Comparison of ENCODE assay signal across 25 cellular contexts in genomic region chr17:49725453-49725852, GRCh38. TPM values are rescaled to one million over a fixed set of nuclear protein-coding genes. Genes with fewer than 3 reads are reported as not detected.
DNase-seq lines count a peak whose midpoint lies in the region; ATAC-seq and TF ChIP-seq lines count a peak whose summit lies in the region.
"Had no signal": no experiment of that assay in that cellular context is flagged by ENCODE, and none has a peak within 500 bp of the region (broad histone marks: within the 10 kb centered on the region; RNA-seq: fewer than 3 reads in every experiment).

No MANE protein-coding gene starts in this region.

- no peaks in the 10 kb centered on the region for H3K4me1 ChIP-seq in GM23338 (ENCODE audit: insufficient read depth)
- H3K4me1 ChIP-seq: A549 had no signal

- no peaks in the 10 kb centered on the region for H3K9me2 ChIP-seq in GM23338 (ENCODE audit: insufficient read depth)

- H3K79me2 ChIP-seq in GM23338 (replicated peaks; ENCODE audit: insufficient read depth), result peaks cover 19% of the 10 kb centered on the region

- no peaks in the 10 kb centered on the region for H3K27me3 Mint-ChIP-seq in activated naive CD8-positive, alpha-beta T cell
- H3K27me3 Mint-ChIP-seq in activated naive CD8-positive, alpha-beta T cell treated with anti-CD3 and anti-CD28 coated beads for 36 hours, result no peaks in the 10 kb centered on the region
- H3K27me3 Mint-ChIP-seq in activated T-helper 17 cell treated with anti-CD3 and anti-CD28 coated beads, Interleukin-2, amount 50 U/mL, for 72 hours, result no peaks in the 10 kb centered on the region
- H3K27me3 Mint-ChIP-seq in naive thymus-derived CD8-positive, alpha-beta T cell, result no peaks in the 10 kb centered on the region
- peaks cover 4% of the 10 kb centered on the region for H3K27me3 Mint-ChIP-seq in GM23338 (ENCODE audit: insufficient read depth, low read depth, poor library complexity)
- H3K27me3 Mint-ChIP-seq: IgD-negative memory B cell had no signal

- no peak overlapping the region for H2AFZ ChIP-seq in GM23338

- no peak overlapping the region for H3K4me3 Mint-ChIP-seq in activated naive CD8-positive, alpha-beta T cell
- no peak overlapping the region for H3K4me3 Mint-ChIP-seq in activated naive CD8-positive, alpha-beta T cell treated with anti-CD3 and anti-CD28 coated beads for 36 hours
- no peak overlapping the region for H3K4me3 Mint-ChIP-seq in activated T-helper 17 cell treated with anti-CD3 and anti-CD28 coated beads, Interleukin-2, amount 50 U/mL, for 72 hours
- peak overlapping the region in 1 of 10 donors; percentile 56 for H3K4me3 Mint-ChIP-seq in naive thymus-derived CD8-positive, alpha-beta T cell
- no peak overlapping the region for H3K4me3 Mint-ChIP-seq in GM23338
- H3K4me3 Mint-ChIP-seq: activated naive CD4-positive, alpha-beta T cell treated with anti-CD3 and anti-CD28 coated beads for 36 hours had no signal

- no peak overlapping the region for H3K4me3 ChIP-seq in GM23338
- H3K4me3 ChIP-seq: A549, cardiac muscle cell, lower lobe of right lung, prostate gland had no signal

- TF ChIP-seq CTCF in GM23338 (conservative IDR thresholded peaks at IDR 0.05; ENCODE audit: low read depth in 2 of 2), result no peak

- no peak for DNase-seq in activated naive CD8-positive, alpha-beta T cell treated with anti-CD3 and anti-CD28 coated beads for 36 hours
- DNase-seq in naive thymus-derived CD8-positive, alpha-beta T cell, result no peak
- DNase-seq in SK-N-DZ (ENCODE audit: low spot score), result no peak
- no peak for DNase-seq in NCI-H146 treated with DMSO at 0.1 percent for 48 hours (lab: John Stamatoyannopoulos, UW; ENCODE audit: unreplicated experiment)
- DNase-seq in activated naive CD4-positive, alpha-beta T cell treated with anti-CD3 and anti-CD28 coated beads, Interleukin-2, amount 50 U/mL, for 16 hours, result no peak
- no peak for DNase-seq in GM23338 (ENCODE audit: low spot score)
- DNase-seq: activated naive CD4-positive, alpha-beta T cell treated with anti-CD3 and anti-CD28 coated beads for 36 hours; activated T-cell treated with anti-CD3 and anti-CD28 coated beads, Interleukin-2, amount 50 U/mL, for 1 hour; aorta; cortex of kidney; HCEC 1CT; lower lobe of right lung; NCI-H1105 treated with DMSO at 0.1 percent for 48 hours; NCI-H2081; OCI-M1; T-helper 9 cell; trophoblast cell had no signal

- H3K4me1 Mint-ChIP-seq in activated naive CD8-positive, alpha-beta T cell (ENCODE audit: low read depth), result peaks cover 50% of the 10 kb centered on the region
- H3K4me1 Mint-ChIP-seq in activated naive CD8-positive, alpha-beta T cell treated with anti-CD3 and anti-CD28 coated beads for 36 hours, result peaks cover 37% of the 10 kb centered on the region
- peaks cover 27% of the 10 kb centered on the region for H3K4me1 Mint-ChIP-seq in activated T-helper 17 cell treated with anti-CD3 and anti-CD28 coated beads, Interleukin-2, amount 50 U/mL, for 72 hours
- peaks cover 31 to 81% (median 66%) of the 10 kb centered on the region in 4 donors for H3K4me1 Mint-ChIP-seq in naive thymus-derived CD8-positive, alpha-beta T cell
- peaks cover 4% of the 10 kb centered on the region; the same call in 2 of the 3 replicates for H3K4me1 Mint-ChIP-seq in GM23338

- peak overlapping the region; percentile 42 for H3K27ac Mint-ChIP-seq in activated naive CD8-positive, alpha-beta T cell
- H3K27ac Mint-ChIP-seq in activated naive CD8-positive, alpha-beta T cell treated with anti-CD3 and anti-CD28 coated beads for 36 hours, result no peak overlapping the region
- H3K27ac Mint-ChIP-seq in activated T-helper 17 cell treated with anti-CD3 and anti-CD28 coated beads, Interleukin-2, amount 50 U/mL, for 72 hours, result peak overlapping the region; percentile 72
- H3K27ac Mint-ChIP-seq in naive thymus-derived CD8-positive, alpha-beta T cell, result peak overlapping the region; percentile 11 to 93 (median 73)
- H3K27ac Mint-ChIP-seq in GM23338, result no peak overlapping the region
- H3K27ac Mint-ChIP-seq: activated naive CD4-positive, alpha-beta T cell treated with anti-CD3 and anti-CD28 coated beads for 36 hours had no signal

- no peak for ATAC-seq in activated T-helper 17 cell treated with anti-CD3 and anti-CD28 coated beads, Interleukin-2, amount 50 U/mL, for 72 hours (replicated peaks)
- ATAC-seq in naive thymus-derived CD8-positive, alpha-beta T cell, result no peak
- ATAC-seq in GM23338, result no peak
- ATAC-seq: A549; activated CD4-positive, CD25-positive, alpha-beta regulatory T cell treated with anti-CD3 and anti-CD28 coated beads, Interleukin-2, amount 50 U/mL, for 24 hours; lower lobe of right lung had no signal

- POLR2A ChIA-PET in naive thymus-derived CD8-positive, alpha-beta T cell (lab: Charles Lee), result interaction anchor here (1.2 kb wide), 1 partner anchor 17 kb away, joined by 3 read pairs; no protein-coding TSS in a partner anchor

- no peaks in the 10 kb centered on the region for H3K9me3 Mint-ChIP-seq in activated naive CD8-positive, alpha-beta T cell (ENCODE audit: low read depth)
- H3K9me3 Mint-ChIP-seq in activated naive CD8-positive, alpha-beta T cell treated with anti-CD3 and anti-CD28 coated beads for 36 hours, result peaks cover 3% of the 10 kb centered on the region
- H3K9me3 Mint-ChIP-seq in activated T-helper 17 cell treated with anti-CD3 and anti-CD28 coated beads, Interleukin-2, amount 50 U/mL, for 72 hours, result no peaks in the 10 kb centered on the region
- no peaks in the 10 kb centered on the region for H3K9me3 Mint-ChIP-seq in naive thymus-derived CD8-positive, alpha-beta T cell
- H3K9me3 Mint-ChIP-seq in GM23338, result no peaks in the 10 kb centered on the region; the same call in 2 of the 3 replicates

- H3K27ac ChIP-seq in GM23338 (ENCODE audit: low read depth), result no peak overlapping the region
- H3K27ac ChIP-seq: A549, cardiac muscle cell, lower lobe of right lung, neutrophil, prostate gland had no signal

- peaks cover 8% of the 10 kb centered on the region; the same call in 1 of the 2 replicates for H3K36me3 ChIP-seq in GM23338 (ENCODE audit: insufficient read depth)
- H3K36me3 ChIP-seq: prostate gland had no signal

- H4K20me1 ChIP-seq in GM23338 (replicated peaks; ENCODE audit: insufficient read depth), result peaks cover 25% of the 10 kb centered on the region

- H3K27me3 ChIP-seq in GM23338 (ENCODE audit: insufficient read depth), result no peaks in the 10 kb centered on the region
- H3K27me3 ChIP-seq: cardiac muscle cell, neutrophil had no signal

- H3K36me3 Mint-ChIP-seq in activated naive CD8-positive, alpha-beta T cell, result peaks cover 20% of the 10 kb centered on the region
- H3K36me3 Mint-ChIP-seq in activated naive CD8-positive, alpha-beta T cell treated with anti-CD3 and anti-CD28 coated beads for 36 hours, result peaks cover 23% of the 10 kb centered on the region
- peaks cover 68% of the 10 kb centered on the region for H3K36me3 Mint-ChIP-seq in activated T-helper 17 cell treated with anti-CD3 and anti-CD28 coated beads, Interleukin-2, amount 50 U/mL, for 72 hours (ENCODE audit: low read depth)
- peaks cover 6 to 80% (median 23%) of the 10 kb centered on the region in 3 donors for H3K36me3 Mint-ChIP-seq in naive thymus-derived CD8-positive, alpha-beta T cell
- H3K36me3 Mint-ChIP-seq in GM23338 (ENCODE audit: low read depth), result peaks cover 40% of the 10 kb centered on the region

- H3K4me2 ChIP-seq in GM23338, result no peak overlapping the region
- H3K4me2 ChIP-seq: A549 had no signal

- 0 out of 2 replicates have a peak, but pooled peaks cover 3% of the 10 kb centered on the region for H3F3A ChIP-seq in GM23338 (replicated peaks; ENCODE audit: low read depth)

TF ChIP-seq in GM23338, 12 proteins besides CTCF, POLR2A, EP300 and RAD21 (continues in another document):
- TF ChIP-seq CREB1 (CRISPR knock-in tag; IDR thresholded peaks at IDR 0.05; ENCODE audit: low read depth) (no peak), ZNF114 (CRISPR knock-in tag; IDR thresholded peaks at IDR 0.05) (no peak), EZH2 (IDR thresholded peaks at IDR 0.05; ENCODE audit: low read depth, unreplicated experiment) (no peak), JUNB (IDR thresholded peaks at IDR 0.05; ENCODE audit: unreplicated experiment) (no peak), EZH2phosphoT487 (IDR thresholded peaks at IDR 0.05; ENCODE audit: unreplicated experiment) (no peak)

RNA-seq across cellular contexts. Expression of gene SLC35B1, which starts 17.7 kb away (rescaled TPM):
- total RNA-seq in activated naive CD8-positive, alpha-beta T cell treated with anti-CD3 and anti-CD28 coated beads for 36 hours, result 10 to 100 TPM; 58.6 to 63.8 TPM
- total RNA-seq in activated T-helper 17 cell treated with anti-CD3 and anti-CD28 coated beads, Interleukin-2, amount 50 U/mL, for 72 hours, result 10 to 100 TPM; 29.1 to 60.9 TPM
- total RNA-seq in naive thymus-derived CD8-positive, alpha-beta T cell, result 10 to 100 TPM; 38.8 to 39.7 TPM
- 10 to 100 TPM; 20.3 to 27.4 (median 21.8) TPM for polyA plus RNA-seq in naive thymus-derived CD8-positive, alpha-beta T cell
- polyA plus RNA-seq in SK-N-DZ (2014; cell fraction: cytosol; rRNA removed), result 94.9 and 178 TPM in 2 replicates
- 127 and 153 TPM in 2 replicates for polyA plus RNA-seq in SK-N-DZ (2014; cell fraction: nucleus; rRNA removed)
- 56.7 and 59.7 TPM in 2 replicates for total RNA-seq in GM23338 (2014; rRNA removed; shearing (Covaris generic))
- polyA plus RNA-seq in GM23338 (2016; fragmentation: Nextera tagmentation; extraction: Ambion mirVana), result 54.8 and 58.9 TPM in 2 replicates

RNA-seq across cellular contexts. Expression of gene FAM117A, which starts 38.5 kb away (rescaled TPM):
- 10 to 100 TPM; 16.2 to 16.4 TPM for total RNA-seq in activated naive CD8-positive, alpha-beta T cell treated with anti-CD3 and anti-CD28 coated beads for 36 hours
- total RNA-seq in activated T-helper 17 cell treated with anti-CD3 and anti-CD28 coated beads, Interleukin-2, amount 50 U/mL, for 72 hours, result 10 to 100 TPM; 25.8 TPM
- total RNA-seq in naive thymus-derived CD8-positive, alpha-beta T cell, result 10 to 100 TPM; 84.5 to 90.8 TPM
- 10 to 100 TPM; 36.9 to 53.6 (median 46.7) TPM for polyA plus RNA-seq in naive thymus-derived CD8-positive, alpha-beta T cell
- 7.5 and 9.1 TPM in 2 replicates for polyA plus RNA-seq in SK-N-DZ (2014; cell fraction: cytosol; rRNA removed)
- 4.7 and 18.3 TPM in 2 replicates for polyA plus RNA-seq in SK-N-DZ (2014; cell fraction: nucleus; rRNA removed)
- 21.4 and 46.4 TPM in 2 replicates for total RNA-seq in GM23338 (2014; rRNA removed; shearing (Covaris generic))
- 19.8 and 21.3 TPM in 2 replicates for polyA plus RNA-seq in GM23338 (2016; fragmentation: Nextera tagmentation; extraction: Ambion mirVana)

RNA-seq across cellular contexts. Expression of gene SPOP, which starts 47.6 kb away (rescaled TPM):
- 10 to 100 TPM; 56.6 to 57.7 TPM for total RNA-seq in activated naive CD8-positive, alpha-beta T cell treated with anti-CD3 and anti-CD28 coated beads for 36 hours
- 10 to 100 TPM; 62.3 to 66.8 TPM for total RNA-seq in activated T-helper 17 cell treated with anti-CD3 and anti-CD28 coated beads, Interleukin-2, amount 50 U/mL, for 72 hours
- total RNA-seq in naive thymus-derived CD8-positive, alpha-beta T cell, result 10 to 100 TPM; 91.0 to 92.0 TPM
- 100 to 1,000 TPM in 2 of 3 donors, 10 to 100 TPM in 1; 75.9 to 126 (median 103) TPM for polyA plus RNA-seq in naive thymus-derived CD8-positive, alpha-beta T cell
- polyA plus RNA-seq in SK-N-DZ (2014; cell fraction: cytosol; rRNA removed), result 46.4 and 62.0 TPM in 2 replicates
- 124 and 178 TPM in 2 replicates for polyA plus RNA-seq in SK-N-DZ (2014; cell fraction: nucleus; rRNA removed)
- 13.9 and 29.4 TPM in 2 replicates for total RNA-seq in GM23338 (2014; rRNA removed; shearing (Covaris generic))
- 17.9 and 18.6 TPM in 2 replicates for polyA plus RNA-seq in GM23338 (2016; fragmentation: Nextera tagmentation; extraction: Ambion mirVana)

Comparison
In these comparisons a context has a peak if more than half of its experiments do, and no peak if none do; other contexts are left out.
1. H3K27ac Mint-ChIP-seq: peak in activated naive CD8-positive, alpha-beta T cell (single experiment), activated T-helper 17 cell treated with anti-CD3 and anti-CD28 coated beads, Interleukin-2, amount 50 U/mL, for 72 hours (single experiment) and naive thymus-derived CD8-positive, alpha-beta T cell (10 of 10); none in activated naive CD8-positive, alpha-beta T cell treated with anti-CD3 and anti-CD28 coated beads for 36 hours (single experiment) and GM23338 (single experiment).